Comparison of ENCODE assay signal across 19 cellular contexts in the genomic region with DNA sequence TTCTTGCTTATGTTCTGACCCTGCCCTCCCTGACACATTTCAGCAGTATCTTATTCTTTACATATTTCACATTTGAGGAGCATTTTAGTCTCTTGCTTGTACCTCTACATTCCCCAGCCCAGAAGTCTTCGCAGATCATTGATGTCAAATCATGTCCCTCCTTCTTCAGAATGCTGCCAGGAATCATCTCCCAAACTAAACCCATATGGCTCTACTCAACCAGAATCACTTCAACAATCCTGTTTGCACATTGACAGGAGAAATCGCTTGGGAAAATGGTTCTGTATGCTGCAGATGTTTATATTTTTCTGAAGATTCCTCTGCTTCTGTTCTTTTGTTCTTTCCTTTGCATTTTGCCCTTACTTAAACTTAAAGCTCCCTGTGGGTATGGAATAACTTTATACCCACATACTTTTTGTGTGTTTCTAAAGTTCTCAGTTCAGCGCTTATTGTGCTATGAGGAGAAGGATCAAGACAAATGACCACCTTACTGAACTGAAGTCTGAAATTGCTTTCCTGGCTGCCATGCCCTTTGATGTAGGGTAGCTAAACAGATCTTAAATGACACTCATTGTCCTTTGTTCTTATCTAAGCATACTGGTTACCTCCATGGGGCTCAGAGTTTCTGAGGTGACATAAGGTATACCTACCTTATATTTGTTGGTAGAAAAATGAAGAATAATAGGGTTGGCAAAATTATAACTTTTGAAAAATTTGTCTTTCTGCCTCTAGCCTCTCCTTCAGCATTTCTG.
DNase-seq lines count a peak whose midpoint lies in the region; ATAC-seq and TF ChIP-seq lines count a peak whose summit lies in the region.
"Had no signal": no experiment of that assay in that cellular context is flagged by ENCODE, and none has a peak within 500 bp of the region (broad histone marks: within the 10 kb centered on the region; RNA-seq: fewer than 3 reads in every experiment).

No MANE protein-coding gene starts in this region.

- H3K36me3 Mint-ChIP-seq in GM23338 (ENCODE audit: low read depth), result no peaks in the 10 kb centered on the region
- H3K36me3 Mint-ChIP-seq in nephron progenitor cell (ENCODE audit: low read depth), result no peaks in the 10 kb centered on the region
- H3K36me3 Mint-ChIP-seq: CD14-positive monocyte had no signal

- no peak for TF ChIP-seq CTCF in GM23338 (conservative IDR thresholded peaks at IDR 0.05; ENCODE audit: low read depth in 2 of 2)
- no peak for TF ChIP-seq CTCF in nephron progenitor cell (IDR thresholded peaks at IDR 0.05)
- TF ChIP-seq CTCF in uterus (IDR thresholded peaks at IDR 0.05), result no peak

- no peaks in the 10 kb centered on the region for H3F3A ChIP-seq in GM23338 (replicated peaks; ENCODE audit: low read depth)

- TF ChIP-seq POLR2A in uterus (IDR thresholded peaks at IDR 0.05), result no peak

- H3K9me3 ChIP-seq in adipocyte (ENCODE audit: control insufficient read depth, low read length), result no peaks in the 10 kb centered on the region
- H3K9me3 ChIP-seq in MG63, result no peaks in the 10 kb centered on the region
- H3K9me3 ChIP-seq in uterus, result no peaks in the 10 kb centered on the region
- H3K9me3 ChIP-seq: HAP-1, SJCRH30 had no signal

- H3K4me1 Mint-ChIP-seq in GM23338 (peaks cover 46% of the 10 kb centered on the region), nephron progenitor cell (peaks cover 84% of the 10 kb centered on the region)
- H3K4me1 Mint-ChIP-seq: CD14-positive monocyte, T-helper 17 cell had no signal

- intact Hi-C loops in uterus (cut with DNase I; ENCODE audit: low total_unique reads), result no loop called here

- peak overlapping the region; percentile 35 for H3K4me2 ChIP-seq in GM23338
- H3K4me2 ChIP-seq: KMS-11 had no signal

- H2AFZ ChIP-seq in GM23338, result no peak overlapping the region

- H3K36me3 ChIP-seq in GM23338 (ENCODE audit: insufficient read depth) (no peaks in the 10 kb centered on the region), adipocyte (ENCODE audit: control insufficient read depth, insufficient read depth, low read length, severe bottlenecking) (no peaks in the 10 kb centered on the region), MG63 (no peaks in the 10 kb centered on the region), uterus (no peaks in the 10 kb centered on the region)
- H3K36me3 ChIP-seq: HAP-1, SJCRH30 had no signal

- H3K27me3 Mint-ChIP-seq in GM23338 (ENCODE audit: insufficient read depth, low read depth, poor library complexity) (peaks cover 2% of the 10 kb centered on the region), nephron progenitor cell (ENCODE audit: low read depth, poor library complexity) (no peaks in the 10 kb centered on the region)
- H3K27me3 Mint-ChIP-seq: T-helper 17 cell had no signal

- H3K27ac Mint-ChIP-seq in GM23338 (peak overlapping the region; percentile 40; the same call in 1 of the 2 replicates), nephron progenitor cell (peak overlapping the region; percentile 15)
- H3K27ac Mint-ChIP-seq: CD14-positive monocyte, T-helper 17 cell had no signal

- H3K27ac ChIP-seq in GM23338 (ENCODE audit: low read depth) (0 out of 2 replicates have a peak overlapping the region, but pooled peaks have one; percentile 6), uterus (no peak overlapping the region)
- H3K27ac ChIP-seq: KMS-11, SJCRH30 had no signal

- H3K9me3 Mint-ChIP-seq in GM23338 (no peaks in the 10 kb centered on the region), nephron progenitor cell (no peaks in the 10 kb centered on the region)

- peaks cover 34% of the 10 kb centered on the region for H3K4me1 ChIP-seq in GM23338 (ENCODE audit: insufficient read depth)
- H3K4me1 ChIP-seq in adipocyte (ENCODE audit: control insufficient read depth, insufficient read depth, low read length), result peaks cover 31% of the 10 kb centered on the region
- H3K4me1 ChIP-seq in uterus, result no peaks in the 10 kb centered on the region
- H3K4me1 ChIP-seq: HAP-1 had no signal

- H3K27me3 ChIP-seq in GM23338 (ENCODE audit: insufficient read depth) (no peaks in the 10 kb centered on the region), adipocyte (replicated peaks; ENCODE audit: control insufficient read depth, insufficient read depth, low read length) (no peaks in the 10 kb centered on the region), MG63 (no peaks in the 10 kb centered on the region), uterus (no peaks in the 10 kb centered on the region)
- H3K27me3 ChIP-seq: SJCRH30 had no signal

- ATAC-seq in GM23338 (no peak), GM18907 (IDR thresholded peaks at IDR 0.05; ENCODE audit: unreplicated experiment) (no peak)
- ATAC-seq: Panc1, T-helper 17 cell had no signal

- H3K79me2 ChIP-seq in GM23338 (replicated peaks; ENCODE audit: insufficient read depth), result no peaks in the 10 kb centered on the region

- no peak overlapping the region for H3K4me3 ChIP-seq in GM23338
- H3K4me3 ChIP-seq in adipocyte (ENCODE audit: low read length), result no peak overlapping the region
- no peak overlapping the region for H3K4me3 ChIP-seq in MG63
- H3K4me3 ChIP-seq in uterus, result no peak overlapping the region
- H3K4me3 ChIP-seq: HAP-1, SJCRH30 had no signal

- no peak overlapping the region for H3K9ac ChIP-seq in adipocyte (ENCODE audit: low read length)
- H3K9ac ChIP-seq: KMS-11 had no signal

- no peaks in the 10 kb centered on the region for H4K20me1 ChIP-seq in GM23338 (replicated peaks; ENCODE audit: insufficient read depth)

- no peaks in the 10 kb centered on the region for H3K9me2 ChIP-seq in GM23338 (ENCODE audit: insufficient read depth)

- no peak for DNase-seq in GM23338 (ENCODE audit: low spot score)
- DNase-seq in NCI-H1694 (lab: John Stamatoyannopoulos, UW), result peak; percentile 9
- peak; percentile 37 for DNase-seq in adipocyte (ENCODE audit: low read depth)
- no peak for DNase-seq in nephron progenitor cell
- DNase-seq in MG63, result no peak
- DNase-seq in uterus, result no peak
- DNase-seq: DMS 273 treated with DMSO at 0.1 percent for 48 hours, DND-41, NCI-H1436, NCI-H2081 treated with DMSO at 0.1 percent for 48 hours, NCI-H2227 treated with DMSO at 0.1 percent for 48 hours, NCI-H524 treated with DMSO at 0.1 percent for 48 hours, SJCRH30, T-helper 17 cell had no signal

- H3K4me3 Mint-ChIP-seq in GM23338 (peak overlapping the region; percentile 1; the same call in 1 of the 3 replicates), nephron progenitor cell (no peak overlapping the region)
- H3K4me3 Mint-ChIP-seq: CD14-positive monocyte, T-helper 17 cell had no signal

TF ChIP-seq in GM23338, 12 proteins besides CTCF, POLR2A, EP300 and RAD21:
- no peak for TF ChIP-seq ZNF114 (CRISPR knock-in tag; IDR thresholded peaks at IDR 0.05)
- TF ChIP-seq, protein P1, sequence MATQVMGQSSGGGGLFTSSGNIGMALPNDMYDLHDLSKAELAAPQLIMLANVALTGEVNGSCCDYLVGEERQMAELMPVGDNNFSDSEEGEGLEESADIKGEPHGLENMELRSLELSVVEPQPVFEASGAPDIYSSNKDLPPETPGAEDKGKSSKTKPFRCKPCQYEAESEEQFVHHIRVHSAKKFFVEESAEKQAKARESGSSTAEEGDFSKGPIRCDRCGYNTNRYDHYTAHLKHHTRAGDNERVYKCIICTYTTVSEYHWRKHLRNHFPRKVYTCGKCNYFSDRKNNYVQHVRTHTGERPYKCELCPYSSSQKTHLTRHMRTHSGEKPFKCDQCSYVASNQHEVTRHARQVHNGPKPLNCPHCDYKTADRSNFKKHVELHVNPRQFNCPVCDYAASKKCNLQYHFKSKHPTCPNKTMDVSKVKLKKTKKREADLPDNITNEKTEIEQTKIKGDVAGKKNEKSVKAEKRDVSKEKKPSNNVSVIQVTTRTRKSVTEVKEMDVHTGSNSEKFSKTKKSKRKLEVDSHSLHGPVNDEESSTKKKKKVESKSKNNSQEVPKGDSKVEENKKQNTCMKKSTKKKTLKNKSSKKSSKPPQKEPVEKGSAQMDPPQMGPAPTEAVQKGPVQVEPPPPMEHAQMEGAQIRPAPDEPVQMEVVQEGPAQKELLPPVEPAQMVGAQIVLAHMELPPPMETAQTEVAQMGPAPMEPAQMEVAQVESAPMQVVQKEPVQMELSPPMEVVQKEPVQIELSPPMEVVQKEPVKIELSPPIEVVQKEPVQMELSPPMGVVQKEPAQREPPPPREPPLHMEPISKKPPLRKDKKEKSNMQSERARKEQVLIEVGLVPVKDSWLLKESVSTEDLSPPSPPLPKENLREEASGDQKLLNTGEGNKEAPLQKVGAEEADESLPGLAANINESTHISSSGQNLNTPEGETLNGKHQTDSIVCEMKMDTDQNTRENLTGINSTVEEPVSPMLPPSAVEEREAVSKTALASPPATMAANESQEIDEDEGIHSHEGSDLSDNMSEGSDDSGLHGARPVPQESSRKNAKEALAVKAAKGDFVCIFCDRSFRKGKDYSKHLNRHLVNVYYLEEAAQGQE (IDR thresholded peaks at IDR 0.05; ENCODE audit: unreplicated experiment), result no peak

Comparison
In these comparisons a context has a peak if more than half of its experiments do, and no peak if none do; other contexts are left out.
1. DNase-seq: peak in NCI-H1694 (single experiment) and adipocyte (single experiment); none in GM23338 (single experiment), nephron progenitor cell (single experiment), MG63 (single experiment) and uterus (0 of 2).